Comparison of ENCODE assay signal across 19 cellular contexts in the genomic region with DNA sequence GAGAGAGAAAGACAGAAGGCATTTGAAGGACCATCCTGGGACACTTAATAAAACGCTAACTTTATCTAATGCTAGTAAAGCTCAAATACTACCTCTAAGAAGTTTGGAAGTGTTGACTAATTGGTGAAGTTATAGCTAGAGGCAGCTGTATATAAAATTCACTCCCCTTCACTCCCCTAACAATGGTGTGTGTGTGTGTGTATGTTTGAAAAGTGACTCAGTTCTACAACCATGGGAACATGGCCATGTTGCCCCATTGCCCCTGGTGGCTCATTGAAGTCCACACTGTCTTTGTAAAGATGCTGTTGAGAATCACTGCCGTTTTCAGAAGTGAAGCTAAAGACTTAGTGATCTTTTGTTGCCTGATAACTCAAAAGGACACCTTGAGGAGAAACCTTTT.
A peak's percentile ranks its signal among the peaks of the same experiment; 100 is the strongest.
DNase-seq lines count a peak whose midpoint lies in the region; ATAC-seq and TF ChIP-seq lines count a peak whose summit lies in the region.
"Had no signal": no experiment of that assay in that cellular context is flagged by ENCODE, and none has a peak within 500 bp of the region (broad histone marks: within the 10 kb centered on the region; RNA-seq: fewer than 3 reads in every experiment).

No MANE protein-coding gene starts in this region.

- H3K4me1 ChIP-seq in PC-3 (ENCODE audit: insufficient read depth, low read length) (peaks cover 17% of the 10 kb centered on the region), mesendoderm (ENCODE audit: control insufficient read depth, low read depth, low read length) (no peaks in the 10 kb centered on the region)
- H3K4me1 ChIP-seq: A549; BLaER1 treated with 17β-estradiol and CSF1 and Interleukin-3, amounts not matched to agents 10 nM and 100 nM; Caco-2 had no signal

- H3K79me2 ChIP-seq in PC-3 (ENCODE audit: low read length) (no peaks in the 10 kb centered on the region), mesendoderm (ENCODE audit: control insufficient read depth, insufficient read depth, low read length) (no peaks in the 10 kb centered on the region)

- H3K4me2 ChIP-seq in PC-3 (ENCODE audit: low read length): peak overlapping the region; percentile 8; the same call in 1 of the 2 replicates
- no peak overlapping the region for H3K4me2 ChIP-seq in mesendoderm (ENCODE audit: low read length)
- H3K4me2 ChIP-seq: A549; BLaER1 treated with 17β-estradiol and CSF1 and Interleukin-3, amounts not matched to agents 10 nM and 100 nM had no signal

- no peaks in the 10 kb centered on the region for H3K9me3 ChIP-seq in PC-3 (ENCODE audit: low read length)
- H3K9me3 ChIP-seq: A549, Caco-2 had no signal

- H2BK15ac ChIP-seq in mesendoderm (replicated peaks; ENCODE audit: low read depth): no peak overlapping the region

- no peak overlapping the region for H3K9ac ChIP-seq in PC-3 (ENCODE audit: low read length)
- H3K9ac ChIP-seq in mesendoderm (ENCODE audit: low read length): no peak overlapping the region
- H3K9ac ChIP-seq: BLaER1 treated with 17β-estradiol and CSF1 and Interleukin-3, amounts not matched to agents 10 nM and 100 nM had no signal

- H3K4me3 ChIP-seq in PC-3 (ENCODE audit: low read length) (no peak overlapping the region), mesendoderm (ENCODE audit: low read length) (no peak overlapping the region)
- H3K4me3 ChIP-seq: A549; BLaER1 treated with 17β-estradiol and CSF1 and Interleukin-3, amounts not matched to agents 10 nM and 100 nM; GM12878 had no signal

- H3K79me1 ChIP-seq in mesendoderm (ENCODE audit: low read length): no peaks in the 10 kb centered on the region

- no peaks in the 10 kb centered on the region for H3K9me2 ChIP-seq in PC-3 (replicated peaks; ENCODE audit: low read length)

- no peak overlapping the region for H3K18ac ChIP-seq in mesendoderm (ENCODE audit: low read length)

- no peaks in the 10 kb centered on the region for H4K20me1 ChIP-seq in PC-3 (ENCODE audit: low read length)
- H4K20me1 ChIP-seq: BLaER1 treated with 17β-estradiol and CSF1 and Interleukin-3, amounts not matched to agents 10 nM and 100 nM had no signal

- intact Hi-C loops in PC-3 (cut with micrococcal nuclease): loop anchor here (10.0 kb wide), 1 partner anchor 486 kb away; no protein-coding TSS in a partner anchor

- H3K27me3 ChIP-seq in PC-3 (ENCODE audit: low read length) (peaks cover under 1% of the 10 kb centered on the region; the same call in 1 of the 2 replicates), mesendoderm (ENCODE audit: insufficient read depth, low read length, poor library complexity) (no peaks in the 10 kb centered on the region)
- H3K27me3 ChIP-seq: BLaER1 treated with 17β-estradiol and CSF1 and Interleukin-3, amounts not matched to agents 10 nM and 100 nM had no signal

- no peak overlapping the region for H2AFZ ChIP-seq in PC-3 (ENCODE audit: low read length)

- no peak overlapping the region for H3K23ac ChIP-seq in mesendoderm (ENCODE audit: low read length)

- no TSS peak for BruUV-seq in PC-3 (replicated peaks; lab: Mats Ljungman, UMichigan)

- no peak overlapping the region for H2BK5ac ChIP-seq in mesendoderm (ENCODE audit: low read length)

- H3K36me3 ChIP-seq in PC-3 (ENCODE audit: low read depth, low read length): no peaks in the 10 kb centered on the region
- no peaks in the 10 kb centered on the region for H3K36me3 ChIP-seq in mesendoderm (ENCODE audit: control insufficient read depth, insufficient read depth, low read length)
- H3K36me3 ChIP-seq: BLaER1 treated with 17β-estradiol and CSF1 and Interleukin-3, amounts not matched to agents 10 nM and 100 nM had no signal

- POLR2A ChIA-PET in PC-3 (lab: Charles Lee; ENCODE audit: unreplicated experiment): no interaction called here

- H3K27ac ChIP-seq in PC-3 (ENCODE audit: low read length): 0 out of 2 replicates have a peak overlapping the region, but pooled peaks have one; percentile 9
- H3K27ac ChIP-seq in mesendoderm (ENCODE audit: low read depth, low read length): no peak overlapping the region
- H3K27ac ChIP-seq: 22Rv1; A549; BLaER1 treated with 17β-estradiol and CSF1 and Interleukin-3, amounts not matched to agents 10 nM and 100 nM; C4-2B had no signal

- TF ChIP-seq CTCF in PC-3 (conservative IDR thresholded peaks at IDR 0.05; ENCODE audit: low read depth, low read length): no peak; the same call in 1 of the 2 replicates

- no peak overlapping the region for H3K56ac ChIP-seq in mesendoderm (ENCODE audit: low read length)

- peak; percentile 6 for DNase-seq in DMS53 (lab: John Stamatoyannopoulos, UW)
- DNase-seq in DMS53 treated with DMSO at 0.1 percent for 48 hours (lab: John Stamatoyannopoulos, UW; ENCODE audit: unreplicated experiment): no peak
- peak; percentile 36 for DNase-seq in Daoy (ENCODE audit: low read depth)
- DNase-seq in PC-3: peak; percentile 78
- DNase-seq in mesendoderm: no peak
- DNase-seq in NCI-H510A treated with DMSO at 0.1 percent for 48 hours (lab: John Stamatoyannopoulos, UW): no peak
- DNase-seq: AML-193; Caco-2; Calu3; CD4-positive, alpha-beta T cell; CD8-positive, alpha-beta T cell; DMS79 treated with DMSO at 0.1 percent for 48 hours; EL; GDM1 had no signal

- H3K4ac ChIP-seq in mesendoderm (ENCODE audit: low read depth, low read length): no peak overlapping the region

- H4K8ac ChIP-seq in mesendoderm (ENCODE audit: low read depth, low read length): no peak overlapping the region

- CTCF ChIA-PET in PC-3 (lab: Charles Lee): no interaction called here

- H2AK5ac ChIP-seq in mesendoderm (ENCODE audit: low read length): no peak overlapping the region

- WGBS in mesendoderm (ENCODE audit: extremely low coverage, insufficient coverage, low lambda C conversion rate): no CpG with 5 or more reads among the region's 2 CpGs

- ATAC-seq in PC-3: peak; percentile 91
- ATAC-seq: A549; CD8-positive, alpha-beta T cell; GM12878 had no signal

- no peak overlapping the region for H4K5ac ChIP-seq in mesendoderm (ENCODE audit: low read length)

- no peak overlapping the region for H2BK120ac ChIP-seq in mesendoderm (ENCODE audit: low read depth, low read length)

- no peaks in the 10 kb centered on the region for H3F3A ChIP-seq in PC-3 (ENCODE audit: low read length, unreplicated experiment)

Comparison
In these comparisons a context has a peak if more than half of its experiments do, and no peak if none do; other contexts are left out.
1. DNase-seq: peak in DMS53 (single experiment), Daoy (single experiment) and PC-3 (single experiment); none in DMS53 treated with DMSO at 0.1 percent for 48 hours (single experiment), mesendoderm (single experiment) and NCI-H510A treated with DMSO at 0.1 percent for 48 hours (single experiment).